1 cellular context compared by ENCODE assay signal in the genomic region with DNA sequence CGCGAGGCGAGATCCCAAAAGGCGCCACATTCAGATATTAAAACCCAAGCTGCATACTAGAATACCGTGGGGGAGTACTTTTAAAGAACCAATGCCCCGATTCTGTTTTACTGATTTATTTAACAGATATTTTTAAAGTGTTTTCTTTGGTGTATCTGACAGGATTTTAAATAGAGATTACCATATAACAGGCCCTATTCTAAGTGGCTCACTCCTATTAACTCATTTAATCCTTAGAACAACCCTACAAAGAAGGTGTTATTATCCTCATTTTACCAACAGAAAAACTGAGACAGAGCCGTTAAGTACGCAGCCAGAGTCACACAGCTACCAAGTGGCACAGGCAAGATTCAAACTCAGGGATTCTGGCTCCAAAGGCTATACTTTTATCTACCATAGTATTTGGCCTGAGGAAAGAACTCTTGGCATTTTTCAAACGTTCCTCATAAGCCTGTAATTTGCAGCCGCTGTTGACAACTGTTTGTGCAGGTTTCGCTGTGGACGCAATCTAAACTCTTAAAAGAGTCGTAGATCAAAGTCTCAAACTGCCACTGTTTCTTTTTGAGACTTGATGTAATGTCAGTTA.
A peak's percentile ranks its signal among the peaks of the same experiment; 100 is the strongest.
TF ChIP-seq lines count a peak whose summit lies in the region.

No MANE protein-coding gene starts in this region.

TF ChIP-seq in H1, 55 proteins besides CTCF, POLR2A, EP300 and RAD21:
- TF ChIP-seq NRF1 (IDR thresholded peaks at IDR 0.05; ENCODE audit: low read depth, low read length), result no peak
- peak; percentile 81; the same call in 1 of the 2 replicates for TF ChIP-seq BRCA1 (IDR thresholded peaks at IDR 0.05; ENCODE audit: low read depth, low read length)
- peak; percentile 95 for TF ChIP-seq CHD2 (IDR thresholded peaks at IDR 0.05; ENCODE audit: low read length)
TF ChIP-seq in H1: peak in this region for 2.
